In the genomic region with DNA sequence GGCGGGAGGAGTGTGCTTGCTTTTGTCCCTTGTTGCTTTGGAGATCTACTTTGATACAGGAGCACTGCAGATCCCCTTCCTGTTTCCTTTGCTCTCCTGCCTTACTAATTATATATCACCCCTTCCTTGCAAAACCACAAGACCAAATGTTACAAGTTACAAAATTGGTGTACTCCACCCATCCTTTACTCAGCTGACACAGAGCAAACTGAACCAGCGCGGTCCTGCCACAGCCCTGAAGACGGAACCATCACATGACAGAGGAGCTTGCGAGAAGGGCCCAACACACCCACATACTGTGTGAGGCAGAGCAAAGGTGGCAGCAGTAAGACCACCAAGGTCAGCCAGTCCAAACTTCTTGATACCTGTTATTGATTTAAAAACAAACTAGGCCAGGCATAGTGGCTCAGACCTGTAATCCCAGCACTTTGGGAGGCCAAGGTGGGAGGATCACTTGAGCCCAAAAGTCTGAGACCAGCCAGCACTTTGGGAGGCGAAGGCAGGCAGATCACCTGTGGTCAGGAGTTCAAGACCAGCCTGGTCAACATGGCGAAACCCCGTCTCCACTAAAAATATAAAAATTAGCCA, we compare ENCODE assay signal across 8 cellular contexts. TPM values are rescaled to one million over a fixed set of nuclear protein-coding genes. Genes with fewer than 3 reads are reported as not detected.
A peak's percentile ranks its signal among the peaks of the same experiment; 100 is the strongest.
DNase-seq lines count a peak whose midpoint lies in the region; ATAC-seq and TF ChIP-seq lines count a peak whose summit lies in the region.

No MANE protein-coding gene starts in this region.

- H3K4me3 ChIP-seq in IMR-90 (ENCODE audit: insufficient read depth, low read depth, low read length), result no peak overlapping the region
- peak overlapping the region; percentile 31 for H3K4me3 ChIP-seq in effector memory CD4-positive, alpha-beta T cell (ENCODE audit: insufficient read depth, low read depth, low read length, poor library complexity, severe bottlenecking)
- no peak overlapping the region for H3K4me3 ChIP-seq in trophoblast cell (ENCODE audit: low read depth, low read length)

- no peak overlapping the region for H4K5ac ChIP-seq in IMR-90 (ENCODE audit: low read depth, low read length)

- peaks cover 2% of the 10 kb centered on the region for H3K79me2 ChIP-seq in trophoblast cell (ENCODE audit: control insufficient read depth, insufficient read depth, low read length, poor library complexity)

- H2BK15ac ChIP-seq in IMR-90 (ENCODE audit: low read depth, low read length), result no peak overlapping the region

- no peak overlapping the region for H3K4me2 ChIP-seq in IMR-90 (ENCODE audit: low read depth, low read length)
- H3K4me2 ChIP-seq in trophoblast cell (ENCODE audit: low read length), result no peak overlapping the region

- no peak overlapping the region for H3K18ac ChIP-seq in IMR-90 (ENCODE audit: low read depth, low read length)
- peak overlapping the region; percentile 62 for H3K18ac ChIP-seq in trophoblast cell (ENCODE audit: low read length)

- TF ChIP-seq RAD21 in IMR-90 (IDR thresholded peaks at IDR 0.05; ENCODE audit: low read length), result no peak

- peaks cover 4% of the 10 kb centered on the region for H3K9me1 ChIP-seq in IMR-90 (ENCODE audit: insufficient read depth, low read length)

- H3K23ac ChIP-seq in IMR-90 (ENCODE audit: low read depth, low read length) (no peak overlapping the region), trophoblast cell (ENCODE audit: low read length) (no peak overlapping the region)

- peaks cover 9% of the 10 kb centered on the region for H3K4me1 ChIP-seq in IMR-90 (ENCODE audit: control insufficient read depth, insufficient read depth, low read length)
- peaks cover 99% of the 10 kb centered on the region for H3K4me1 ChIP-seq in effector memory CD4-positive, alpha-beta T cell (ENCODE audit: control insufficient read depth, insufficient read depth, low read length, poor library complexity, severe bottlenecking)
- peaks cover 3 to 4% of the 10 kb centered on the region in 2 experiments for H3K4me1 ChIP-seq in trophoblast cell (ENCODE audit: control insufficient read depth in 1 of 2, insufficient read depth in 2 of 2, low read length in 2 of 2)

- H2AK9ac ChIP-seq in IMR-90 (replicated peaks; ENCODE audit: low read depth, low read length, poor library complexity), result no peak overlapping the region

- H2BK120ac ChIP-seq in IMR-90 (ENCODE audit: low read depth, low read length) (no peak overlapping the region), trophoblast cell (ENCODE audit: insufficient read depth, low read length, poor library complexity) (no peak overlapping the region)

- H2BK20ac ChIP-seq in IMR-90 (ENCODE audit: low read depth, low read length), result no peak overlapping the region

- H3K36me3 ChIP-seq in IMR-90 (ENCODE audit: control insufficient read depth, insufficient read depth, low read length) (no peaks in the 10 kb centered on the region), trophoblast cell (ENCODE audit: control insufficient read depth in 1 of 2, insufficient read depth in 2 of 2, low read length in 2 of 2) (peaks cover 0 to 1% of the 10 kb centered on the region in 2 experiments)
- H3K36me3 ChIP-seq in effector memory CD4-positive, alpha-beta T cell (ENCODE audit: control insufficient read depth, insufficient read depth, low read length), result peaks cover under 1% of the 10 kb centered on the region

- H4K91ac ChIP-seq in IMR-90 (ENCODE audit: insufficient read depth, low read depth, low read length) (no peak overlapping the region), trophoblast cell (ENCODE audit: low read depth, low read length) (no peak overlapping the region)

- peaks cover 35% of the 10 kb centered on the region for H4K20me1 ChIP-seq in IMR-90 (ENCODE audit: insufficient read depth, low read length)

- no peak overlapping the region for H2BK5ac ChIP-seq in IMR-90 (ENCODE audit: low read depth, low read length, poor library complexity, severe bottlenecking)
- H2BK5ac ChIP-seq in trophoblast cell (ENCODE audit: low read depth, low read length, poor library complexity), result no peak overlapping the region

- in situ Hi-C loops in IMR-90 (cut with MboI; ENCODE audit: low sequenced_read_pairs), result no loop called here

- no CpG with 5 or more reads among the region's 8 CpGs for WGBS in IMR-90 (ENCODE audit: extremely low coverage in 2 of 2, insufficient read length in 1 of 2), 2 experiments
- no CpG with 5 or more reads among the region's 8 CpGs for WGBS in trophoblast cell (ENCODE audit: extremely low coverage, insufficient coverage, insufficient read length)

- peak overlapping the region; percentile 34 for H2BK12ac ChIP-seq in trophoblast cell (ENCODE audit: low read length)

- no peak overlapping the region for H2AFZ ChIP-seq in IMR-90 (replicated peaks; ENCODE audit: low read length, poor library complexity)
- H2AFZ ChIP-seq in trophoblast cell (ENCODE audit: insufficient read depth, low read length, poor library complexity), result no peak overlapping the region

- H3K9me3 ChIP-seq in IMR-90 (ENCODE audit: control insufficient read depth, insufficient read depth, low read length) (no peaks in the 10 kb centered on the region), trophoblast cell (ENCODE audit: insufficient read depth, low read depth, low read length) (no peaks in the 10 kb centered on the region)
- no peaks in the 10 kb centered on the region for H3K9me3 ChIP-seq in effector memory CD4-positive, alpha-beta T cell (ENCODE audit: control insufficient read depth, low read length)

- BruUV-seq in IMR-90 (replicated peaks; lab: Mats Ljungman, UMichigan), result no TSS peak

- POLR2A ChIA-PET in IMR-90 (lab: Charles Lee; ENCODE audit: unreplicated experiment), result no interaction called here

- H3K14ac ChIP-seq in IMR-90 (replicated peaks; ENCODE audit: low read depth, low read length) (0 out of 2 replicates have a peak overlapping the region, but pooled peaks have one; percentile 19), trophoblast cell (ENCODE audit: low read length) (no peak overlapping the region)

- no peak overlapping the region for H3K56ac ChIP-seq in IMR-90 (ENCODE audit: extremely low read depth, insufficient read depth, low read length)

- H4K12ac ChIP-seq in trophoblast cell (ENCODE audit: low read depth, low read length), result no peak overlapping the region

- H3K27me3 ChIP-seq in IMR-90 (ENCODE audit: control insufficient read depth, insufficient read depth, low read length) (no peaks in the 10 kb centered on the region), trophoblast cell (ENCODE audit: insufficient read depth, low read length) (no peaks in the 10 kb centered on the region)
- no peaks in the 10 kb centered on the region for H3K27me3 ChIP-seq in effector memory CD4-positive, alpha-beta T cell (replicated peaks; ENCODE audit: control insufficient read depth, insufficient read depth, low read length, poor library complexity, severe bottlenecking)

- H2AK5ac ChIP-seq in IMR-90 (ENCODE audit: low read depth, low read length) (no peak overlapping the region), trophoblast cell (ENCODE audit: low read length) (peak overlapping the region; percentile 64)

- CTCF ChIA-PET in IMR-90 (lab: Yijun Ruan, JAX), result interaction anchor here (1.5 kb wide), 1 partner anchor 13 kb away, joined by 3 read pairs; no protein-coding TSS in a partner anchor

- TF ChIP-seq CTCF in IMR-90 (conservative IDR thresholded peaks at IDR 0.05; ENCODE audit: low read depth, low read length), result no peak

- no peak for TF ChIP-seq POLR2A in IMR-90 (IDR thresholded peaks at IDR 0.05; ENCODE audit: low read depth, low read length)

- H3K79me1 ChIP-seq in IMR-90 (ENCODE audit: low read depth in 1 of 2, low read length in 2 of 2) (peaks cover 44 to 67% of the 10 kb centered on the region in 2 experiments), trophoblast cell (ENCODE audit: low read length) (no peaks in the 10 kb centered on the region)

- dilution Hi-C loops in IMR-90 (cut with HindIII; ENCODE audit: low sequenced_read_pairs, unreplicated experiment), result no loop called here

- DNase-seq in IMR-90, result peak; percentile 24
- peak; percentile 74 for DNase-seq in activated CD4-positive, alpha-beta T cell treated with anti-CD3 and anti-CD28 coated beads, Interleukin-2, amount 50 U/mL, for 1 hour
- DNase-seq in effector memory CD4-positive, alpha-beta T cell, result peak; percentile 64 to 77 (median 67)
- DNase-seq in trophoblast cell, result no peak
- DNase-seq in hippocampal formation (lab: John Stamatoyannopoulos, UW), result no peak
- DNase-seq in cortex of kidney (lab: John Stamatoyannopoulos, UW), result no peak

- intact Hi-C loops in IMR-90 (cut with micrococcal nuclease), result no loop called here

- H3K4ac ChIP-seq in IMR-90 (ENCODE audit: low read depth, low read length) (no peak overlapping the region), trophoblast cell (ENCODE audit: low read depth, low read length) (no peak overlapping the region)

- H4K8ac ChIP-seq in IMR-90 (ENCODE audit: low read depth in 2 of 2, low read length in 2 of 2) (0 out of 4 replicates have a peak overlapping the region, but pooled peaks of 1 of the 2 experiments have one; percentile 2), trophoblast cell (ENCODE audit: low read depth, low read length) (no peak overlapping the region)

- H3K9ac ChIP-seq in IMR-90 (ENCODE audit: low read depth, low read length) (no peak overlapping the region), trophoblast cell (ENCODE audit: low read length) (no peak overlapping the region)

- H3K27ac ChIP-seq in IMR-90 (ENCODE audit: insufficient read depth, low read length) (no peak overlapping the region), trophoblast cell (ENCODE audit: low read depth, low read length) (no peak overlapping the region)
- H3K27ac ChIP-seq in effector memory CD4-positive, alpha-beta T cell (ENCODE audit: insufficient read depth, low read length, poor library complexity, severe bottlenecking), result peak overlapping the region; percentile 87

- peak; percentile 53 for ATAC-seq in GM18498 (IDR thresholded peaks at IDR 0.05; ENCODE audit: unreplicated experiment)
- ATAC-seq in IMR-90 (ENCODE audit: low read depth), result peak; percentile 31; the same call in 1 of the 2 replicates
- no peak for ATAC-seq in GM18511 (IDR thresholded peaks at IDR 0.05; ENCODE audit: unreplicated experiment)

TF ChIP-seq in IMR-90, 13 proteins besides CTCF, POLR2A, EP300 and RAD21 (continues in another document):
- TF ChIP-seq NFE2L2 (IDR thresholded peaks at IDR 0.05; ENCODE audit: low read depth, low read length) (no peak), MXI1 (IDR thresholded peaks at IDR 0.05; ENCODE audit: borderline replicate concordance, low read depth, low read length) (no peak), FOS (IDR thresholded peaks at IDR 0.05; ENCODE audit: low read depth, low read length) (no peak), MAZ (IDR thresholded peaks at IDR 0.05; ENCODE audit: borderline replicate concordance, low read depth, low read length) (no peak)

RNA-seq across cellular contexts. Expression of a gene that starts 33.2 kb away (rescaled TPM):
- total RNA-seq in IMR-90 (2012; rRNA removed), result 7.9 and 8.3 TPM in 2 replicates
- 10.1 and 12.4 TPM in 2 replicates for polyA plus RNA-seq in IMR-90 (2012; rRNA removed)
- 6.2 and 9.0 TPM in 2 replicates for polyA plus RNA-seq in IMR-90 (2012; cell fraction: cytosol; rRNA removed)
- 46.8 and 57.8 TPM in 2 replicates for polyA plus RNA-seq in IMR-90 (2012; cell fraction: nucleus; rRNA removed; ENCODE audit: low replicate concordance)
- polyA plus RNA-seq in trophoblast cell (2013), result 16.7 and 17.1 TPM in 2 replicates

Comparison
In these comparisons a context has a peak if more than half of its experiments do, and no peak if none do; other contexts are left out.
1. DNase-seq: peak in IMR-90 (single experiment), activated CD4-positive, alpha-beta T cell treated with anti-CD3 and anti-CD28 coated beads, Interleukin-2, amount 50 U/mL, for 1 hour (single experiment) and effector memory CD4-positive, alpha-beta T cell (3 of 3); none in trophoblast cell (0 of 2), hippocampal formation (0 of 2) and cortex of kidney (single experiment).